Comparison of ENCODE assay signal across 10 cellular contexts in the genomic region with DNA sequence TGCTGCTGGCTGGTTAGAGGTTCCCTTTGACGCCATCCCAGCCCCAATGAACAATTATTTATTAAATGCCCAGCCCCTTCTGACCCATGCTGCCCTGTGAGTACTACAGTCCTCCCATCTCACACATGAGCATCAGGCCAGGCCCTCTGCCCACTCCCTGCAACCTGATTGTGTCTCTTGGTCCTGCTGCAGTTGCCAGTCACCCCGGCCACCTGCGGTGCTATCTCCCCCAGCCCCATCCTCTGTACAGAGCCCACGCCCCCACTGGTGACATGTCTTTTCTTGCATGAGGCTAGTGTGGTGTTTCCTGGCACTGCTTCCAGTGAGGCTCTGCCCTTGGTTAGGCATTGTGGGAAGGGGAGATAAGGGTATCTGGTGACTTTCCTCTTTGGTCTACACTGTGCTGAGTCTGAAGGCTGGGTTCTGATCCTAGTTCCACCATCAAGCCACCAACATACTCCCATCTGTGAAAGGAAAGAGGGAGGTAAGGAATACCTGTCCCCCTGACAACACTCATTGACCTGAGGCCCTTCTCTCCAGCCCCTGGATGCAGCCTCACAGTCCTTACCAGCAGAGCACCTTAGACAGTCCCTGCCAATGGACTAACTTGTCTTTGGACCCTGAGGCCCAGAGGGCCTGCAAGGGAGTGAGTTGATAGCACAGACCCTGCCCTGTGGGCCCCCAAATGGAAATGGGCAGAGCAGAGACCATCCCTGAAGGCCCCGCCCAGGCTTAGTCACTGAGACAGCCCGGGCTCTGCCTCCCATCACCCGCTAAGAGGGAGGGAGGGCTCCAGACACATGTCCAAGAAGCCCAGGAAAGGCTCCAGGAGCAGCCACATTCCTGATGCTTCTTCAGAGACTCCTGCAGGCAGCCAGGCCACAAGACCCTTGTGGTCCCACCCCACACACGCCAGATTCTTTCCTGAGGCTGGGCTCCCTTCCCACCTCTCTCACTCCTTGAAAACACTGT. TPM values are rescaled to one million over a fixed set of nuclear protein-coding genes. Genes with fewer than 3 reads are reported as not detected.
DNase-seq lines count a peak whose midpoint lies in the region; ATAC-seq and TF ChIP-seq lines count a peak whose summit lies in the region.
"Had no signal": no experiment of that assay in that cellular context is flagged by ENCODE, and none has a peak within 500 bp of the region (broad histone marks: within the 10 kb centered on the region; RNA-seq: fewer than 3 reads in every experiment).

No MANE protein-coding gene starts in this region.

- H3K36me3 Mint-ChIP-seq in endothelial cell (ENCODE audit: low read depth, unreplicated experiment) = no peaks in the 10 kb centered on the region
- no peaks in the 10 kb centered on the region for H3K36me3 Mint-ChIP-seq in T-cell

- H3K4me1 ChIP-seq in BLaER1 treated with 17β-estradiol and CSF1 and Interleukin-3, amounts not matched to agents 10 nM and 100 nM = peaks cover 37 to 79% (median 68%) of the 10 kb centered on the region in 10 experiments
- H3K4me1 ChIP-seq in mucosa of descending colon (ENCODE audit: low read depth) = peaks cover 12% of the 10 kb centered on the region

- H3K27me3 Mint-ChIP-seq in endothelial cell (ENCODE audit: unreplicated experiment) (peaks cover 8% of the 10 kb centered on the region), T-cell (no peaks in the 10 kb centered on the region)

- H3K9me3 Mint-ChIP-seq in endothelial cell (ENCODE audit: unreplicated experiment) = no peaks in the 10 kb centered on the region
- no peaks in the 10 kb centered on the region for H3K9me3 Mint-ChIP-seq in T-cell

- H3K27ac ChIP-seq in BLaER1 treated with 17β-estradiol and CSF1 and Interleukin-3, amounts not matched to agents 10 nM and 100 nM = peak overlapping the region in 5 of 11 experiments; percentile 29 to 73 (median 52); a peak in 8 of 22 replicates

- CTCF ChIA-PET in T-cell (lab: Charles Lee) = no interaction called here

- TF ChIP-seq POLR2A in NB4 (IDR thresholded peaks at IDR 0.05; ENCODE audit: extremely low read depth, insufficient read length) = no peak

- POLR2A ChIA-PET in T-cell (lab: Charles Lee) = no interaction called here

- H3K4me3 Mint-ChIP-seq in endothelial cell (ENCODE audit: unreplicated experiment) (no peak overlapping the region), T-cell (no peak overlapping the region)

- TF ChIP-seq CTCF in NB4 (IDR thresholded peaks at IDR 0.05; ENCODE audit: low read depth, low read length) (no peak), endothelial cell (IDR thresholded peaks at IDR 0.05; ENCODE audit: unreplicated experiment) (no peak), mucosa of descending colon (IDR thresholded peaks at IDR 0.05) (no peak)

- DNase-seq in NB4 (ENCODE audit: low read depth) = peak; percentile 30
- DNase-seq in endothelial cell (ENCODE audit: low spot score) = no peak
- DNase-seq in mucosa of descending colon = peak in 2 of 3 donors; percentile 32 to 35
- DNase-seq in NCI-H526 treated with DMSO at 0.1 percent for 48 hours (lab: John Stamatoyannopoulos, UW) = no peak
- DNase-seq in T-cell = no peak
- DNase-seq in activated CD4-positive, alpha-beta T cell treated with anti-CD3 and anti-CD28 coated beads for 1 hour = no peak
- DNase-seq in activated CD8-positive, alpha-beta memory T cell treated with anti-CD3 and anti-CD28 coated beads, Interleukin-2, amount 50 U/mL, for 4 hours = no peak

- H3K9ac ChIP-seq in BLaER1 treated with 17β-estradiol and CSF1 and Interleukin-3, amounts not matched to agents 10 nM and 100 nM = peak overlapping the region in 3 of 11 experiments; percentile 40 to 68 (median 60); a peak in 6 of 22 replicates

- H4K20me1 ChIP-seq in BLaER1 treated with 17β-estradiol and CSF1 and Interleukin-3, amounts not matched to agents 10 nM and 100 nM = peaks cover 0 to 9% (median 0%) of the 10 kb centered on the region in 11 experiments; a peak in 3 of 22 replicates

- no peaks in the 10 kb centered on the region for H3K36me3 ChIP-seq in BLaER1 treated with 17β-estradiol and CSF1 and Interleukin-3, amounts not matched to agents 10 nM and 100 nM
- H3K36me3 ChIP-seq in mucosa of descending colon (ENCODE audit: low read depth) = no peaks in the 10 kb centered on the region

- H3K4me1 Mint-ChIP-seq in endothelial cell (ENCODE audit: unreplicated experiment) = peaks cover 9% of the 10 kb centered on the region
- H3K4me1 Mint-ChIP-seq in T-cell = peaks cover 0 to 9% (median 8%) of the 10 kb centered on the region in 3 donors

- peak overlapping the region; percentile 64 to 96 (median 84) for H3K4me2 ChIP-seq in BLaER1 treated with 17β-estradiol and CSF1 and Interleukin-3, amounts not matched to agents 10 nM and 100 nM

- intact Hi-C loops in mucosa of descending colon (cut with DNase I, micrococcal nuclease) = no loop called here

- H3K9me3 ChIP-seq in BLaER1 treated with 17β-estradiol and CSF1 and Interleukin-3, amounts not matched to agents 10 nM and 100 nM (replicated peaks in 1 of 11) = no peaks in the 10 kb centered on the region
- no peaks in the 10 kb centered on the region for H3K9me3 ChIP-seq in mucosa of descending colon

- ATAC-seq in mucosa of descending colon = peak; percentile 55
- no peak for ATAC-seq in T-cell (replicated peaks in 1 of 4)

- peak overlapping the region; percentile 30 for H3K27ac Mint-ChIP-seq in endothelial cell (ENCODE audit: unreplicated experiment)
- no peak overlapping the region for H3K27ac Mint-ChIP-seq in T-cell

- H3K27me3 ChIP-seq in BLaER1 treated with 17β-estradiol and CSF1 and Interleukin-3, amounts not matched to agents 10 nM and 100 nM = peaks cover 14 to 25% (median 18%) of the 10 kb centered on the region in 11 experiments; a peak in 21 of 22 replicates

- H3K4me3 ChIP-seq in BLaER1 treated with 17β-estradiol and CSF1 and Interleukin-3, amounts not matched to agents 10 nM and 100 nM = peak overlapping the region in 2 of 10 experiments; percentile 20 to 41; a peak in 3 of 20 replicates
- no peak overlapping the region for H3K4me3 ChIP-seq in NB4 (ENCODE audit: low read depth, low read length)
- no peak overlapping the region for H3K4me3 ChIP-seq in mucosa of descending colon

RNA-seq across cellular contexts. Expression of gene CX3CL1, which starts 11.3 kb away (rescaled TPM):
- total RNA-seq in endothelial cell (ENCODE audit: unreplicated experiment) (9.2 TPM), mucosa of descending colon (10 to 100 TPM in 1 of 3 donors, 1 to 10 TPM in 2; 2.6 to 10.5 (median 3.5) TPM), T-cell (under 1 TPM in 3 of 5 donors, not detected in 2; 0.13 to 0.18 (median 0.16) TPM)

RNA-seq across cellular contexts. Expression of gene CCL17, which starts 21.0 kb away (rescaled TPM):
- total RNA-seq in endothelial cell (ENCODE audit: unreplicated experiment) = not detected
- not detected for total RNA-seq in mucosa of descending colon
- total RNA-seq in T-cell = 1 to 10 TPM in 2 of 5 donors, under 1 TPM in 1, not detected in 2; 0.93 to 1.2 (median 1.2) TPM
- total RNA-seq: skeletal muscle tissue, subcutaneous adipose tissue had no signal

RNA-seq across cellular contexts. Expression of gene CCL22, which starts 25.0 kb away (rescaled TPM):
- not detected for total RNA-seq in endothelial cell (ENCODE audit: unreplicated experiment)
- under 1 TPM; 0.16 to 0.51 (median 0.41) TPM for total RNA-seq in mucosa of descending colon
- 10 to 100 TPM in 3 of 5 donors, not detected in 2; 13.0 to 27.3 (median 13.0) TPM for total RNA-seq in T-cell
- total RNA-seq: skeletal muscle tissue had no signal

Comparison
In these comparisons a context has a peak if more than half of its experiments do, and no peak if none do; other contexts are left out.
1. DNase-seq: peak in NB4 (single experiment) and mucosa of descending colon (2 of 3); none in endothelial cell (single experiment), NCI-H526 treated with DMSO at 0.1 percent for 48 hours (single experiment), T-cell (0 of 34), activated CD4-positive, alpha-beta T cell treated with anti-CD3 and anti-CD28 coated beads for 1 hour (single experiment) and activated CD8-positive, alpha-beta memory T cell treated with anti-CD3 and anti-CD28 coated beads, Interleukin-2, amount 50 U/mL, for 4 hours (single experiment).